8 cellular contexts compared by ENCODE assay signal in genomic region chr7:93043393-93043985, GRCh38.
DNase-seq lines count a peak whose midpoint lies in the region; ATAC-seq and TF ChIP-seq lines count a peak whose summit lies in the region.
"Had no signal": no experiment of that assay in that cellular context is flagged by ENCODE, and none has a peak within 500 bp of the region (broad histone marks: within the 10 kb centered on the region; RNA-seq: fewer than 3 reads in every experiment).

No MANE protein-coding gene starts in this region.

- peak overlapping the region; percentile 96 for H3K14ac ChIP-seq in IMR-90 (replicated peaks; ENCODE audit: low read depth, low read length)

- no peaks in the 10 kb centered on the region for H3K27me3 Mint-ChIP-seq in activated T-helper 2 cell treated with anti-CD3 and anti-CD28 coated beads, Interferon-gamma antibody, Interleukin-2, Interleukin-4, amounts not matched to agents 10 μg/mL and 5 μg/mL and 100 μg/mL, durations not matched to agents 14 hours and 24 hours and 36 hours (ENCODE audit: low read depth)

- no peak for TF ChIP-seq POLR2A in IMR-90 (IDR thresholded peaks at IDR 0.05; ENCODE audit: low read depth, low read length)

- peak overlapping the region; percentile 72 to 93 for H4K8ac ChIP-seq in IMR-90 (ENCODE audit: low read depth in 2 of 2, low read length in 2 of 2)

- peak overlapping the region; percentile 71 for H2AK5ac ChIP-seq in IMR-90 (ENCODE audit: low read depth, low read length)

- H3K4me3 Mint-ChIP-seq in activated T-helper 2 cell treated with anti-CD3 and anti-CD28 coated beads, Interferon-gamma antibody, Interleukin-2, Interleukin-4, amounts not matched to agents 10 μg/mL and 5 μg/mL and 100 μg/mL, durations not matched to agents 14 hours and 24 hours and 36 hours (ENCODE audit: low read depth), result no peak overlapping the region

- peak overlapping the region; percentile 68; the same call in 1 of the 2 replicates for H3K56ac ChIP-seq in IMR-90 (ENCODE audit: extremely low read depth, insufficient read depth, low read length)

- H2AK9ac ChIP-seq in IMR-90 (replicated peaks; ENCODE audit: low read depth, low read length, poor library complexity), result peak overlapping the region; percentile 43

- CTCF ChIA-PET in IMR-90 (lab: Yijun Ruan, JAX), result interaction anchor here (0.6 to 1.4 kb wide), 3 partner anchors 211 to 387 kb away, joined by 3 to 10 read pairs (median 4); no protein-coding TSS in a partner anchor

- peak overlapping the region; percentile 86 for H2AFZ ChIP-seq in IMR-90 (replicated peaks; ENCODE audit: low read length, poor library complexity)

- peak; percentile 70 for ATAC-seq in IMR-90 (ENCODE audit: low read depth)
- no peak for ATAC-seq in thoracic aorta (ENCODE audit: insufficient number of reproducible peaks, low FRiP score, low read depth)

- H2BK20ac ChIP-seq in IMR-90 (ENCODE audit: low read depth, low read length), result peak overlapping the region; percentile 45

- H3K4me3 ChIP-seq in IMR-90 (ENCODE audit: insufficient read depth, low read depth, low read length), result peak overlapping the region; percentile 1; the same call in 1 of the 2 replicates
- H3K4me3 ChIP-seq in cardiac fibroblast (replicated peaks in 1 of 2; ENCODE audit: low read depth in 2 of 2, low read length in 2 of 2), result peak overlapping the region; percentile 19 to 24
- peak overlapping the region; percentile 70 for H3K4me3 ChIP-seq in thoracic aorta

- peak overlapping the region; percentile 81 for H2BK5ac ChIP-seq in IMR-90 (ENCODE audit: low read depth, low read length, poor library complexity, severe bottlenecking)

- H3K4me2 ChIP-seq in IMR-90 (ENCODE audit: low read depth, low read length), result peak overlapping the region; percentile 47

- no peak; the same call in 1 of the 2 replicates for TF ChIP-seq RAD21 in IMR-90 (IDR thresholded peaks at IDR 0.05; ENCODE audit: low read length)

- dilution Hi-C loops in IMR-90 (cut with HindIII; ENCODE audit: low sequenced_read_pairs, unreplicated experiment), result no loop called here

- no peaks in the 10 kb centered on the region for H3K36me3 ChIP-seq in IMR-90 (ENCODE audit: control insufficient read depth, insufficient read depth, low read length)
- no peaks in the 10 kb centered on the region for H3K36me3 ChIP-seq in thoracic aorta

- H2BK120ac ChIP-seq in IMR-90 (ENCODE audit: low read depth, low read length), result peak overlapping the region; percentile 94

- TF ChIP-seq CTCF in IMR-90 (conservative IDR thresholded peaks at IDR 0.05; ENCODE audit: low read depth, low read length) (no peak), cardiac fibroblast (IDR thresholded peaks at IDR 0.05; ENCODE audit: low read depth, low read length) (no peak), thoracic aorta (IDR thresholded peaks at IDR 0.05) (no peak)

- POLR2A ChIA-PET in IMR-90 (lab: Charles Lee; ENCODE audit: unreplicated experiment), result interaction anchor here (0.5 to 0.6 kb wide), 3 partner anchors 144 to 284 kb away, joined by 3 to 10 read pairs (median 8); no protein-coding TSS in a partner anchor

- H3K27me3 ChIP-seq in IMR-90 (ENCODE audit: control insufficient read depth, insufficient read depth, low read length) (no peaks in the 10 kb centered on the region), thoracic aorta (replicated peaks; ENCODE audit: insufficient read depth) (no peaks in the 10 kb centered on the region)

- no peaks in the 10 kb centered on the region for H3K36me3 Mint-ChIP-seq in activated T-helper 2 cell treated with anti-CD3 and anti-CD28 coated beads, Interferon-gamma antibody, Interleukin-2, Interleukin-4, amounts not matched to agents 10 μg/mL and 5 μg/mL and 100 μg/mL, durations not matched to agents 14 hours and 24 hours and 36 hours (ENCODE audit: low read depth)

- peak overlapping the region; percentile 95 for H3K4ac ChIP-seq in IMR-90 (ENCODE audit: low read depth, low read length)

- peak overlapping the region; percentile 96 for H3K23ac ChIP-seq in IMR-90 (ENCODE audit: low read depth, low read length)

- H4K5ac ChIP-seq in IMR-90 (ENCODE audit: low read depth, low read length), result peak overlapping the region; percentile 72

- peak overlapping the region; percentile 3; the same call in 1 of the 3 replicates for H2BK15ac ChIP-seq in IMR-90 (ENCODE audit: low read depth, low read length)

- no peaks in the 10 kb centered on the region for H3K9me3 Mint-ChIP-seq in activated T-helper 2 cell treated with anti-CD3 and anti-CD28 coated beads, Interferon-gamma antibody, Interleukin-2, Interleukin-4, amounts not matched to agents 10 μg/mL and 5 μg/mL and 100 μg/mL, durations not matched to agents 14 hours and 24 hours and 36 hours

- peak overlapping the region; percentile 81 for H4K91ac ChIP-seq in IMR-90 (ENCODE audit: insufficient read depth, low read depth, low read length)

- H3K4me1 ChIP-seq in IMR-90 (ENCODE audit: control insufficient read depth, insufficient read depth, low read length) (peaks cover 15% of the 10 kb centered on the region), thoracic aorta (ENCODE audit: control insufficient read depth in 1 of 2, low read depth in 2 of 2) (peaks cover 5 to 7% of the 10 kb centered on the region in 2 donors)

- H3K9me3 ChIP-seq in IMR-90 (ENCODE audit: control insufficient read depth, insufficient read depth, low read length) (no peaks in the 10 kb centered on the region), thoracic aorta (no peaks in the 10 kb centered on the region)

- no peak overlapping the region for H3K27ac Mint-ChIP-seq in activated T-helper 2 cell treated with anti-CD3 and anti-CD28 coated beads, Interferon-gamma antibody, Interleukin-2, Interleukin-4, amounts not matched to agents 10 μg/mL and 5 μg/mL and 100 μg/mL, durations not matched to agents 14 hours and 24 hours and 36 hours

- no TSS peak for BruUV-seq in IMR-90 (replicated peaks; lab: Mats Ljungman, UMichigan)

- peak overlapping the region; percentile 81 for H3K9ac ChIP-seq in IMR-90 (ENCODE audit: low read depth, low read length)

- intact Hi-C loops in IMR-90 (cut with micrococcal nuclease), result no loop called here
- intact Hi-C loops in activated T-helper 2 cell treated with anti-CD3 and anti-CD28 coated beads, Interferon-gamma antibody, Interleukin-2, Interleukin-4, amounts not matched to agents 10 μg/mL and 5 μg/mL and 100 μg/mL, durations not matched to agents 14 hours and 24 hours and 36 hours (cut with micrococcal nuclease), result no loop called here

- peak overlapping the region; percentile 81 for H3K27ac ChIP-seq in IMR-90 (ENCODE audit: insufficient read depth, low read length)
- no peak overlapping the region for H3K27ac ChIP-seq in thoracic aorta

- peak; percentile 96 for DNase-seq in IMR-90
- DNase-seq in cardiac fibroblast (ENCODE audit: low read depth in 2 of 2), result peak; percentile 76 to 92
- DNase-seq in islet precursor cell, result peak; percentile 84
- no peak for DNase-seq in thoracic aorta (ENCODE audit: low spot score)
- no peak for DNase-seq in globus pallidus (ENCODE audit: low spot score)
- no peak for DNase-seq in activated T-helper 2 cell treated with anti-CD3 and anti-CD28 coated beads, Interferon-gamma antibody, Interleukin-2, Interleukin-4, amounts not matched to agents 10 μg/mL and 5 μg/mL and 100 μg/mL, durations not matched to agents 14 hours and 24 hours and 36 hours (ENCODE audit: low spot score)
- DNase-seq in HT-29 (ENCODE audit: low spot score), result no peak
- DNase-seq: NCI-H1694 had no signal

- H3K4me1 Mint-ChIP-seq in activated T-helper 2 cell treated with anti-CD3 and anti-CD28 coated beads, Interferon-gamma antibody, Interleukin-2, Interleukin-4, amounts not matched to agents 10 μg/mL and 5 μg/mL and 100 μg/mL, durations not matched to agents 14 hours and 24 hours and 36 hours (ENCODE audit: low read depth), result peaks cover 13% of the 10 kb centered on the region

- H3K18ac ChIP-seq in IMR-90 (ENCODE audit: low read depth, low read length), result peak overlapping the region; percentile 43

- peaks cover 0 to 5% of the 10 kb centered on the region in 2 experiments; a peak in 1 of 4 replicates for H3K79me1 ChIP-seq in IMR-90 (ENCODE audit: low read depth in 1 of 2, low read length in 2 of 2)

- peaks cover 8% of the 10 kb centered on the region for H3K9me1 ChIP-seq in IMR-90 (ENCODE audit: insufficient read depth, low read length)

- WGBS in IMR-90 (ENCODE audit: extremely low coverage in 2 of 2, insufficient read length in 1 of 2), 2 experiments, result 10% methylated on average over 16 of the region's 28 CpGs; no CpG with 5 or more reads in 1 of the 2 experiments

- no peaks in the 10 kb centered on the region for H4K20me1 ChIP-seq in IMR-90 (ENCODE audit: insufficient read depth, low read length)

- in situ Hi-C loops in IMR-90 (cut with MboI; ENCODE audit: low sequenced_read_pairs), result no loop called here

TF ChIP-seq in IMR-90, 13 proteins besides CTCF, POLR2A, EP300 and RAD21 (continues in another document):
- TF ChIP-seq SMC3 (IDR thresholded peaks at IDR 0.05; ENCODE audit: low read depth, low read length) (no peak), CHD1 (IDR thresholded peaks at IDR 0.05; ENCODE audit: low read depth, low read length) (0 out of 2 replicates have a peak, but pooled peaks have one; percentile 44), MXI1 (IDR thresholded peaks at IDR 0.05; ENCODE audit: borderline replicate concordance, low read depth, low read length) (no peak), RCOR1 (IDR thresholded peaks at IDR 0.05; ENCODE audit: insufficient replicate concordance, low read length) (no peak), ELK1 (IDR thresholded peaks at IDR 0.05; ENCODE audit: borderline replicate concordance, low read depth, low read length) (no peak), RFX5 (IDR thresholded peaks at IDR 0.05; ENCODE audit: low read depth, low read length) (no peak), NFE2L2 (IDR thresholded peaks at IDR 0.05; ENCODE audit: low read depth, low read length) (peak; percentile 41; the same call in 1 of the 2 replicates), USF2 (IDR thresholded peaks at IDR 0.05; ENCODE audit: low read depth, low read length) (no peak), MAZ (IDR thresholded peaks at IDR 0.05; ENCODE audit: borderline replicate concordance, low read depth, low read length) (peak; percentile 69)

Comparison
In these comparisons a context has a peak if more than half of its experiments do, and no peak if none do; other contexts are left out.
1. DNase-seq: peak in IMR-90 (single experiment), cardiac fibroblast (2 of 2) and islet precursor cell (single experiment); none in thoracic aorta (single experiment), globus pallidus (single experiment), activated T-helper 2 cell treated with anti-CD3 and anti-CD28 coated beads, Interferon-gamma antibody, Interleukin-2, Interleukin-4, amounts not matched to agents 10 μg/mL and 5 μg/mL and 100 μg/mL, durations not matched to agents 14 hours and 24 hours and 36 hours (single experiment) and HT-29 (single experiment).
2. H3K4me3 ChIP-seq: peak in every context shown above with its lines; median percentile 70 in thoracic aorta; 22 in cardiac fibroblast; 1 in IMR-90.